In genomic region chr4:13176603-13177190, GRCh38 we compare ENCODE assay signal across 35 cellular contexts.
A peak's percentile ranks its signal among the peaks of the same experiment; 100 is the strongest.
DNase-seq lines count a peak whose midpoint lies in the region; ATAC-seq and TF ChIP-seq lines count a peak whose summit lies in the region.
"Had no signal": no experiment of that assay in that cellular context is flagged by ENCODE, and none has a peak within 500 bp of the region (broad histone marks: within the 10 kb centered on the region; RNA-seq: fewer than 3 reads in every experiment).

No MANE protein-coding gene starts in this region.

- no peaks in the 10 kb centered on the region for H3K9me2 ChIP-seq in Karpas-422 (replicated peaks; ENCODE audit: insufficient read depth, low read length)

- 34% methylated on average over 6 of the region's 6 CpGs; no CpG with 5 or more reads in 1 of the 2 donors for WGBS in transverse colon (ENCODE audit: low coverage in 1 of 2), 2 donors

- H3K36me3 Mint-ChIP-seq in nephron progenitor cell (ENCODE audit: low read depth) = no peaks in the 10 kb centered on the region
- peaks cover 4% of the 10 kb centered on the region for H3K36me3 Mint-ChIP-seq in natural killer cell treated with Interleukin-12 subunit alpha and Interleukin-12 subunit beta and Interleukin-15 and Interleukin-18, amount 100 ng/mL, for 72 hours
- H3K36me3 Mint-ChIP-seq: CD14-positive monocyte had no signal

- DNase-seq in NCI-H748 (lab: John Stamatoyannopoulos, UW; ENCODE audit: unreplicated experiment) = peak; percentile 1
- DNase-seq in NCI-H748 treated with DMSO at 0.1 percent for 48 hours (lab: John Stamatoyannopoulos, UW) = no peak
- DNase-seq in Karpas-422 = no peak
- peak; percentile 17 for DNase-seq in SK-N-DZ (ENCODE audit: low spot score)
- DNase-seq in nephron progenitor cell = peak; percentile 16
- no peak for DNase-seq in natural killer cell treated with Interleukin-12 subunit alpha and Interleukin-12 subunit beta and Interleukin-15 and Interleukin-18, amount 100 ng/mL, for 72 hours (ENCODE audit: low spot score)
- no peak for DNase-seq in transverse colon
- DNase-seq: 8988T; ACHN; BE2C; CD8-positive, alpha-beta memory T cell; DMS 273 treated with DMSO at 0.1 percent for 48 hours; DMS79; EL; GDM1; GM23248; H7; HFFc6; MV-4-11; NCI-H1105; NCI-H1436 treated with DMSO at 0.1 percent for 48 hours; NCI-H187 treated with DMSO at 0.1 percent for 48 hours; NCI-H2171; NCI-H345; NCI-H510A treated with DMSO at 0.1 percent for 48 hours; NCI-H82; SHP77 had no signal

- ATAC-seq in GM19324 (IDR thresholded peaks at IDR 0.05; ENCODE audit: low FRiP score, unreplicated experiment) = no peak
- ATAC-seq in natural killer cell treated with Interleukin-12 subunit alpha and Interleukin-12 subunit beta and Interleukin-15 and Interleukin-18, amount 100 ng/mL, for 72 hours = no peak
- ATAC-seq: GM12878, HepG2, K562, Panc1 had no signal

- in situ Hi-C loops in transverse colon (cut with MboI; ENCODE audit: low pct_ligation_motif_present in 1 of 4, low pct_unique_long_range_greater_than_20kb in 1 of 4, low sequenced_read_pairs in 3 of 4) = no loop called here

- H3K27me3 ChIP-seq in Karpas-422 (ENCODE audit: low read length) (peaks cover 3% of the 10 kb centered on the region; the same call in 1 of the 2 replicates), transverse colon (no peaks in the 10 kb centered on the region)
- H3K27me3 ChIP-seq: BE2C had no signal

- H3K9me3 Mint-ChIP-seq in nephron progenitor cell = no peaks in the 10 kb centered on the region
- peaks cover 5% of the 10 kb centered on the region for H3K9me3 Mint-ChIP-seq in natural killer cell treated with Interleukin-12 subunit alpha and Interleukin-12 subunit beta and Interleukin-15 and Interleukin-18, amount 100 ng/mL, for 72 hours

- intact Hi-C loops in transverse colon (cut with DNase I; ENCODE audit: low total_unique reads) = no loop called here

- no peak for TF ChIP-seq CTCF in nephron progenitor cell (IDR thresholded peaks at IDR 0.05)
- no peak for TF ChIP-seq CTCF in transverse colon (IDR thresholded peaks at IDR 0.05)

- H3K27me3 Mint-ChIP-seq in nephron progenitor cell (ENCODE audit: low read depth, poor library complexity) = peaks cover 4% of the 10 kb centered on the region
- no peaks in the 10 kb centered on the region for H3K27me3 Mint-ChIP-seq in natural killer cell treated with Interleukin-12 subunit alpha and Interleukin-12 subunit beta and Interleukin-15 and Interleukin-18, amount 100 ng/mL, for 72 hours
- H3K27me3 Mint-ChIP-seq: CD8-positive, alpha-beta memory T cell had no signal

- TF ChIP-seq POLR2A in transverse colon (IDR thresholded peaks at IDR 0.05) = no peak

- H3K9ac ChIP-seq in Karpas-422 (ENCODE audit: low read length) = no peak overlapping the region
- H3K9ac ChIP-seq: GM23248 had no signal

- H3K27ac ChIP-seq in Karpas-422 (ENCODE audit: low read length) = no peak overlapping the region
- H3K27ac ChIP-seq in transverse colon = no peak overlapping the region
- H3K27ac ChIP-seq: GM23248, RWPE1, SK-N-MC had no signal

- H3K9me3 ChIP-seq in Karpas-422 (ENCODE audit: low read length) = no peaks in the 10 kb centered on the region
- H3K9me3 ChIP-seq in transverse colon = no peaks in the 10 kb centered on the region
- H3K9me3 ChIP-seq: BE2C had no signal

- no peak overlapping the region for H3K4me3 ChIP-seq in Karpas-422 (ENCODE audit: low read length)
- H3K4me3 ChIP-seq in transverse colon = no peak overlapping the region
- H3K4me3 ChIP-seq: GM12878, GM23248, K562, SK-N-MC had no signal

- H3K36me3 ChIP-seq in Karpas-422 (ENCODE audit: insufficient read depth, low read length) (no peaks in the 10 kb centered on the region), transverse colon (no peaks in the 10 kb centered on the region)
- H3K36me3 ChIP-seq: BE2C had no signal

- peak overlapping the region; percentile 40 for H3K4me3 Mint-ChIP-seq in nephron progenitor cell
- no peak overlapping the region for H3K4me3 Mint-ChIP-seq in natural killer cell treated with Interleukin-12 subunit alpha and Interleukin-12 subunit beta and Interleukin-15 and Interleukin-18, amount 100 ng/mL, for 72 hours
- H3K4me3 Mint-ChIP-seq: CD14-positive monocyte; CD8-positive, alpha-beta memory T cell; HFFc6 had no signal

- H3K4me1 ChIP-seq in Karpas-422 (ENCODE audit: low read length) (peaks cover 52% of the 10 kb centered on the region), transverse colon (no peaks in the 10 kb centered on the region)
- H3K4me1 ChIP-seq: BE2C had no signal

- peaks cover 78% of the 10 kb centered on the region for H3K4me1 Mint-ChIP-seq in nephron progenitor cell
- H3K4me1 Mint-ChIP-seq in natural killer cell treated with Interleukin-12 subunit alpha and Interleukin-12 subunit beta and Interleukin-15 and Interleukin-18, amount 100 ng/mL, for 72 hours (ENCODE audit: low read depth in 2 of 2) = no peaks in the 10 kb centered on the region
- H3K4me1 Mint-ChIP-seq: CD14-positive monocyte; CD8-positive, alpha-beta memory T cell had no signal

- H4K20me1 ChIP-seq in Karpas-422 (ENCODE audit: insufficient read depth, low read depth, low read length) = no peaks in the 10 kb centered on the region

- H3K79me2 ChIP-seq in Karpas-422 (ENCODE audit: low read length) = no peaks in the 10 kb centered on the region

- H2AFZ ChIP-seq in Karpas-422 (ENCODE audit: low read length) = no peak overlapping the region
- H2AFZ ChIP-seq: GM23248 had no signal

- peak overlapping the region; percentile 86 for H3K27ac Mint-ChIP-seq in nephron progenitor cell
- no peak overlapping the region for H3K27ac Mint-ChIP-seq in natural killer cell treated with Interleukin-12 subunit alpha and Interleukin-12 subunit beta and Interleukin-15 and Interleukin-18, amount 100 ng/mL, for 72 hours
- H3K27ac Mint-ChIP-seq: CD14-positive monocyte, HFFc6 had no signal

- H3K4me2 ChIP-seq in Karpas-422 (ENCODE audit: low read depth, low read length, poor library complexity, severe bottlenecking) = peak overlapping the region; percentile 72

- TF ChIP-seq EP300 in transverse colon (IDR thresholded peaks at IDR 0.05; ENCODE audit: low read depth) = no peak

Comparison
In these comparisons a context has a peak if more than half of its experiments do, and no peak if none do; other contexts are left out.
1. DNase-seq: peak in NCI-H748 (single experiment), SK-N-DZ (single experiment) and nephron progenitor cell (single experiment); none in NCI-H748 treated with DMSO at 0.1 percent for 48 hours (single experiment), Karpas-422 (single experiment), natural killer cell treated with Interleukin-12 subunit alpha and Interleukin-12 subunit beta and Interleukin-15 and Interleukin-18, amount 100 ng/mL, for 72 hours (single experiment) and transverse colon (single experiment).